In the genomic region with DNA sequence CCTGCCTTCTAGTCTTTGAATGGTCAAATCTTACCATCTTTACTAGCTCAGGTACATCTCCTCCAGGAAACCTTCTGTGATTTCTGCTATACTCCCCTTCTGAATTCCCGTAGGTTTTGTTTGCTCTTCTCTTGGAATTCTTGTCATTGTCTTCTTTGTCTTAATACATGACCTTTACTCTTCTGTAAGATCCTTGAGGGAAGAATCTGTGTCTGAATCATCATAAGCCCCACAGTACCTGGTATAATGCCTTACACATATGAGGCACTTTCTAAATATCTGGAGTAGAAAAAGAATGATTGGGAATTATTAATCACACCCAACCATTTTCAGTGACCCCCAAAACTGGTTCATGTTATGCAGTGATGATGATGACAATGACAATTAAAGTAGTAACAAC, we compare ENCODE assay signal across 17 cellular contexts.
DNase-seq lines count a peak whose midpoint lies in the region; ATAC-seq and TF ChIP-seq lines count a peak whose summit lies in the region.
"Had no signal": no experiment of that assay in that cellular context is flagged by ENCODE, and none has a peak within 500 bp of the region (broad histone marks: within the 10 kb centered on the region; RNA-seq: fewer than 3 reads in every experiment).

No MANE protein-coding gene starts in this region.

- no peak overlapping the region for H3K4me2 ChIP-seq in PC-3 (ENCODE audit: low read length)
- H3K4me2 ChIP-seq: GM23338 had no signal

- no peaks in the 10 kb centered on the region for H3K27me3 Mint-ChIP-seq in nephron progenitor cell (ENCODE audit: low read depth, poor library complexity)

- peaks cover 43% of the 10 kb centered on the region for H3K4me1 Mint-ChIP-seq in nephron progenitor cell
- H3K4me1 Mint-ChIP-seq: CD4-positive, CD25-positive, alpha-beta regulatory T cell; IgD-negative memory B cell had no signal

- H4K20me1 ChIP-seq in PC-3 (ENCODE audit: low read length), result no peaks in the 10 kb centered on the region

- 75 to 76% methylated on average over 1 of the region's 1 CpG for WGBS in upper lobe of left lung, 2 donors

- H3K9me3 Mint-ChIP-seq in nephron progenitor cell, result peaks cover 27% of the 10 kb centered on the region
- H3K9me3 Mint-ChIP-seq: GM23338 had no signal

- no peaks in the 10 kb centered on the region for H3K9me2 ChIP-seq in PC-3 (replicated peaks; ENCODE audit: low read length)

- CTCF ChIA-PET in PC-3 (lab: Charles Lee), result no interaction called here

- H3K4me1 ChIP-seq in PC-3 (ENCODE audit: insufficient read depth, low read length) (no peaks in the 10 kb centered on the region), upper lobe of left lung (peaks cover 0 to 36% (median 18%) of the 10 kb centered on the region in 4 donors)

- no peak overlapping the region for H3K4me3 ChIP-seq in PC-3 (ENCODE audit: low read length)
- H3K4me3 ChIP-seq in dorsolateral prefrontal cortex, result no peak overlapping the region
- H3K4me3 ChIP-seq in upper lobe of left lung, result no peak overlapping the region
- H3K4me3 ChIP-seq: GM23338, HAP-1, SK-N-MC had no signal

- H3K27ac ChIP-seq in PC-3 (ENCODE audit: low read length) (no peak overlapping the region), dorsolateral prefrontal cortex (peak overlapping the region in 32 of 59 donors; percentile 6 to 82 (median 50)), upper lobe of left lung (peak overlapping the region in 3 of 4 donors; percentile 0 to 67 (median 53))
- H3K27ac ChIP-seq: SK-N-MC had no signal

- POLR2A ChIA-PET in PC-3 (lab: Charles Lee; ENCODE audit: unreplicated experiment), result no interaction called here

- TF ChIP-seq POLR2A in upper lobe of left lung (IDR thresholded peaks at IDR 0.05), result no peak

- H3K9me3 ChIP-seq in PC-3 (ENCODE audit: low read length) (no peaks in the 10 kb centered on the region), upper lobe of left lung (no peaks in the 10 kb centered on the region)
- H3K9me3 ChIP-seq: HAP-1 had no signal

- no peak for ATAC-seq in PC-3
- ATAC-seq in upper lobe of left lung (ENCODE audit: low FRiP score in 2 of 2), result no peak
- ATAC-seq in GM21367 (IDR thresholded peaks at IDR 0.05; ENCODE audit: unreplicated experiment), result no peak
- no peak for ATAC-seq in HG03460 (IDR thresholded peaks at IDR 0.05; ENCODE audit: unreplicated experiment)
- ATAC-seq: GM23338 had no signal

- H3K27ac Mint-ChIP-seq in nephron progenitor cell, result peak overlapping the region; percentile 12
- H3K27ac Mint-ChIP-seq: GM23338, IgD-negative memory B cell had no signal

- H3K9ac ChIP-seq in PC-3 (ENCODE audit: low read length), result no peak overlapping the region

- H3K36me3 Mint-ChIP-seq in nephron progenitor cell (ENCODE audit: low read depth), result peaks cover 26% of the 10 kb centered on the region
- H3K36me3 Mint-ChIP-seq: CD4-positive, CD25-positive, alpha-beta regulatory T cell had no signal

- no peaks in the 10 kb centered on the region for H3K79me2 ChIP-seq in PC-3 (ENCODE audit: low read length)

- H3K36me3 ChIP-seq in PC-3 (ENCODE audit: low read depth, low read length), result no peaks in the 10 kb centered on the region
- H3K36me3 ChIP-seq in upper lobe of left lung, result no peaks in the 10 kb centered on the region
- H3K36me3 ChIP-seq: HAP-1 had no signal

- no peak overlapping the region for H3K4me3 Mint-ChIP-seq in nephron progenitor cell
- H3K4me3 Mint-ChIP-seq: CD4-positive, CD25-positive, alpha-beta regulatory T cell; GM23338; IgD-negative memory B cell had no signal

- intact Hi-C loops in PC-3 (cut with micrococcal nuclease), result no loop called here
- intact Hi-C loops in dorsolateral prefrontal cortex (cut with DNase I), result no loop called here

- no peak for TF ChIP-seq CTCF in PC-3 (conservative IDR thresholded peaks at IDR 0.05; ENCODE audit: low read depth, low read length)
- no peak for TF ChIP-seq CTCF in dorsolateral prefrontal cortex (IDR thresholded peaks at IDR 0.05 in 54 of 56, conservative IDR thresholded peaks at IDR 0.05 in 2 of 56; ENCODE audit: low read depth in 1 of 56, partially characterized antibody in 56 of 56)
- no peak for TF ChIP-seq CTCF in nephron progenitor cell (IDR thresholded peaks at IDR 0.05)
- no peak for TF ChIP-seq CTCF in upper lobe of left lung (IDR thresholded peaks at IDR 0.05)

- H3K27me3 ChIP-seq in PC-3 (ENCODE audit: low read length), result no peaks in the 10 kb centered on the region
- no peaks in the 10 kb centered on the region for H3K27me3 ChIP-seq in dorsolateral prefrontal cortex
- no peaks in the 10 kb centered on the region for H3K27me3 ChIP-seq in upper lobe of left lung

- TF ChIP-seq EP300 in upper lobe of left lung (IDR thresholded peaks at IDR 0.05), result no peak

- no peaks in the 10 kb centered on the region for H3F3A ChIP-seq in PC-3 (ENCODE audit: low read length, unreplicated experiment)

- no TSS peak for BruUV-seq in PC-3 (replicated peaks; lab: Mats Ljungman, UMichigan)

- DNase-seq in PC-3, result peak; percentile 17
- no peak for DNase-seq in dorsolateral prefrontal cortex
- no peak for DNase-seq in nephron progenitor cell
- DNase-seq in upper lobe of left lung, result no peak
- no peak for DNase-seq in DMS 273 treated with DMSO at 0.1 percent for 48 hours (lab: John Stamatoyannopoulos, UW)
- DNase-seq: CD4-positive, CD25-positive, alpha-beta regulatory T cell; DMS153; MV-4-11; NCI-H2029 treated with DMSO at 0.1 percent for 48 hours; NCI-H524 treated with DMSO at 0.1 percent for 48 hours; OCI-M1 had no signal

- no peak overlapping the region for H2AFZ ChIP-seq in PC-3 (ENCODE audit: low read length)
- H2AFZ ChIP-seq: GM23338 had no signal
